In the genomic region with DNA sequence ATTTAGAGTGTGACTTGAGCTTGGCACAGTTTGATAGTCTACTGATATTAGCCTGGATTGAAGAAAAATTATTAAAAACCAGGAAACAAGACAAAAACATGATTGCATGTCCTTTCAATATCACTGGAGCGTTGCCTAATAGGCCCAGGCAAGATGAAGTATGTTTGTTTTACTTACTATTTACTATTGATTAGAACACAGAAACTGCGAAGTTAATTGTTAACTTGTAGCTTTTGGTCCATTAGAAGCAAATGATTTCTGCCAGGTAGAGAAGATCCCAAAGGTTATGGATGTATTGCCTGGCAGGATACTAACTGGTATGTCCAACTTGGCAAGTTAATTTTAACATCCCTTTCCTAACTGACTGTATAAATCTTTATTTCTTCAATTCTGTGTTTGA, we compare ENCODE assay signal across 29 cellular contexts.
"Had no signal": no experiment of that assay in that cellular context is flagged by ENCODE, and none has a peak within 500 bp of the region (broad histone marks: within the 10 kb centered on the region; RNA-seq: fewer than 3 reads in every experiment).

No MANE protein-coding gene starts in this region.

- H3K27me3 ChIP-seq: heart right ventricle, hepatocyte, left lung, neural progenitor cell, neutrophil, right atrium auricular region, spleen, stomach, tibial artery, upper lobe of right lung had no signal

- H3K9me3 ChIP-seq: left lung, neutrophil, spleen, stomach, thoracic aorta, tibial artery, upper lobe of right lung had no signal

- H3K4me3 ChIP-seq: heart right ventricle, hepatocyte, left lung, lung, neural progenitor cell, right atrium auricular region, skin epidermis, spleen, stomach, thoracic aorta, tibial artery, upper lobe of right lung had no signal

- ATAC-seq: heart right ventricle; left cardiac atrium; left lung; natural killer cell; sciatic nerve; stimulated activated naive B cell treated with anti-CD40 and anti-IgM and Interleukin-4, amounts not matched to agents 10 μg/mL and 1 μg/mL and 100 μg/mL, for 72 hours; stimulated activated naive CD8-positive, alpha-beta T cell treated with anti-CD3 and anti-CD28 coated beads, Interleukin-15, Interleukin-2, amounts not matched to agents 100 U/mL and 50 U/mL, for 24 hours; upper lobe of right lung had no signal

- H3K4me1 Mint-ChIP-seq: mesothelial cell of epicardium; naive B cell; natural killer cell; nephron progenitor cell; neural progenitor cell; stimulated activated naive B cell treated with anti-CD40 and anti-IgM and Interleukin-4, amounts not matched to agents 10 μg/mL and 1 μg/mL and 100 μg/mL, for 72 hours had no signal

- FAIRE-seq: keratinocyte, urothelium cell line had no signal

- H3K9ac ChIP-seq: neural progenitor cell, parathyroid adenoma had no signal

- H3K4me1 ChIP-seq: heart right ventricle, left lung, parathyroid adenoma, right atrium auricular region, spleen, stomach, tibial artery, upper lobe of right lung had no signal

- H2AFZ ChIP-seq: hepatocyte, neural progenitor cell, parathyroid adenoma had no signal

- H3K27ac Mint-ChIP-seq: mesothelial cell of epicardium; naive B cell; natural killer cell; nephron progenitor cell; neural progenitor cell; progenitor cell of endocrine pancreas; stimulated activated naive B cell treated with anti-CD40 and anti-IgM and Interleukin-4, amounts not matched to agents 10 μg/mL and 1 μg/mL and 100 μg/mL, for 72 hours had no signal

- DNase-seq: heart right ventricle; kidney glomerular epithelial cell; left cardiac atrium; left lung; mesendoderm; naive B cell; natural killer cell; nephron progenitor cell; occipital lobe; spleen; stimulated activated naive B cell treated with anti-CD40 and anti-IgM and Interleukin-4, amounts not matched to agents 10 μg/mL and 1 μg/mL and 100 μg/mL, for 72 hours; stimulated activated naive CD8-positive, alpha-beta T cell treated with anti-CD3 and anti-CD28 coated beads, Interleukin-15, Interleukin-2, amounts not matched to agents 100 U/mL and 50 U/mL, for 24 hours; stomach; tibial artery; trophoblast cell; upper lobe of right lung had no signal

- H3K79me2 ChIP-seq: hepatocyte, parathyroid adenoma had no signal

- H3K36me3 Mint-ChIP-seq: mesothelial cell of epicardium; naive B cell; natural killer cell; neural progenitor cell; stimulated activated naive B cell treated with anti-CD40 and anti-IgM and Interleukin-4, amounts not matched to agents 10 μg/mL and 1 μg/mL and 100 μg/mL, for 72 hours had no signal

- H3K36me3 ChIP-seq: heart right ventricle, left lung, neural progenitor cell, neutrophil, right atrium auricular region, spleen, stomach, thoracic aorta, tibial artery, upper lobe of right lung had no signal

- H3K27me3 Mint-ChIP-seq: progenitor cell of endocrine pancreas; stimulated activated naive B cell treated with anti-CD40 and anti-IgM and Interleukin-4, amounts not matched to agents 10 μg/mL and 1 μg/mL and 100 μg/mL, for 72 hours had no signal

- H3K4me2 ChIP-seq: hepatocyte, neural progenitor cell had no signal

- H3K27ac ChIP-seq: heart right ventricle, hepatocyte, left lung, neural progenitor cell, neutrophil, parathyroid adenoma, right atrium auricular region, skin epidermis, spleen, stomach, thoracic aorta, tibial artery, upper lobe of right lung had no signal

- H3K4me3 Mint-ChIP-seq: mesothelial cell of epicardium; naive B cell; natural killer cell; nephron progenitor cell; neural progenitor cell; stimulated activated naive B cell treated with anti-CD40 and anti-IgM and Interleukin-4, amounts not matched to agents 10 μg/mL and 1 μg/mL and 100 μg/mL, for 72 hours had no signal
